ENCODE assay signal across 1 cellular context in the genomic region with DNA sequence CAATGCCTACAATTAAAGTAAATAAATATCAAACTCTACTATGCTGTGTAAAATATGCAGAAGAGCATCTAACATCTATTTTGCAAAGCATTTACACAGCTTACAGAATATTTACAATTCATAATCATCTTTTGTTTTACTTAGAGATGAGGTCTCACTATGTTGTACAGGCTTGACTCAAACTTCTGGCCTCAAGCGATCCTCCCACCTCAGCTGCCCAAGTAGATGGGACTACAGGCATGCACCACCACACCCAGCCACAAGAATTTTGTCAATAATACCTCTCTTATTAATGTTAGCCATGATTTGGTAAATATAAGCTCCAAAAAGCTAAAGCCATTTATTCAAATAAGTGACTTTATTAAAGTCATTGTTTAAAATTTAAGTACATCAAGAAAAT.
TF ChIP-seq lines count a peak whose summit lies in the region.

No MANE protein-coding gene starts in this region.

TF ChIP-seq in SK-N-SH treated with all-trans-retinoic acid at 6 μM for 48 hours, 23 proteins besides CTCF, POLR2A, EP300 and RAD21 (continued from another document):
- TF ChIP-seq, protein P1, sequence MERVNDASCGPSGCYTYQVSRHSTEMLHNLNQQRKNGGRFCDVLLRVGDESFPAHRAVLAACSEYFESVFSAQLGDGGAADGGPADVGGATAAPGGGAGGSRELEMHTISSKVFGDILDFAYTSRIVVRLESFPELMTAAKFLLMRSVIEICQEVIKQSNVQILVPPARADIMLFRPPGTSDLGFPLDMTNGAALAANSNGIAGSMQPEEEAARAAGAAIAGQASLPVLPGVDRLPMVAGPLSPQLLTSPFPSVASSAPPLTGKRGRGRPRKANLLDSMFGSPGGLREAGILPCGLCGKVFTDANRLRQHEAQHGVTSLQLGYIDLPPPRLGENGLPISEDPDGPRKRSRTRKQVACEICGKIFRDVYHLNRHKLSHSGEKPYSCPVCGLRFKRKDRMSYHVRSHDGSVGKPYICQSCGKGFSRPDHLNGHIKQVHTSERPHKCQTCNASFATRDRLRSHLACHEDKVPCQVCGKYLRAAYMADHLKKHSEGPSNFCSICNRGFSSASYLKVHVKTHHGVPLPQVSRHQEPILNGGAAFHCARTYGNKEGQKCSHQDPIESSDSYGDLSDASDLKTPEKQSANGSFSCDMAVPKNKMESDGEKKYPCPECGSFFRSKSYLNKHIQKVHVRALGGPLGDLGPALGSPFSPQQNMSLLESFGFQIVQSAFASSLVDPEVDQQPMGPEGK (CRISPR knock-in tag; IDR thresholded peaks at IDR 0.05; ENCODE audit: borderline replicate concordance): no peak
- TF ChIP-seq ZNF565 (CRISPR knock-in tag; conservative IDR thresholded peaks at IDR 0.05; ENCODE audit: low read depth): no peak
- TF ChIP-seq BACH2 (CRISPR knock-in tag; IDR thresholded peaks at IDR 0.05; ENCODE audit: borderline replicate concordance): no peak
- TF ChIP-seq ZFP30 (CRISPR knock-in tag; IDR thresholded peaks at IDR 0.05): no peak
- no peak for TF ChIP-seq ISL1 (CRISPR knock-in tag; IDR thresholded peaks at IDR 0.05)
- TF ChIP-seq GLIS3 (CRISPR knock-in tag; IDR thresholded peaks at IDR 0.05): no peak
- TF ChIP-seq RARB (CRISPR knock-in tag; IDR thresholded peaks at IDR 0.05): no peak
- TF ChIP-seq PPARA (CRISPR knock-in tag; IDR thresholded peaks at IDR 0.05; ENCODE audit: borderline replicate concordance): no peak
